In the genomic region with DNA sequence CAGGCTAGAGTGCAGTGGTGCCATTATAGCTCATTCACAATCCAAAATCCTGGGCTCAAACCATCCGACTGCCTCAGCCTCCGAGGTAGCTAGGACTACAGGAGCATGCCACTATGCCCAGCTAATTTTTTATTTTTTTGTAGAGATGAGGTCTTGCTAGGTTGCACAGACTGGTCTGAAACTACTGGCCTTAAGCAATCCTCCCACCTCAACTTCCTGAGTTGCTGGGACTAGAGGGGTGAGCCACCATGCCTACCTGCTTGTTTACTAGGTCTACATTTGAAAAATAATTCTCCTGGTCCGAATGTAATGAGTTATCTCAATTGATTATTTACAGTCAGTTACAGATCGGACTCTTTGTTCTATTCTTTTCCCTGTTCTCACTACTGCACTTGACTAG, we compare ENCODE assay signal across 19 cellular contexts. TPM values are rescaled to one million over a fixed set of nuclear protein-coding genes. Genes with fewer than 3 reads are reported as not detected.
DNase-seq lines count a peak whose midpoint lies in the region; ATAC-seq and TF ChIP-seq lines count a peak whose summit lies in the region.
"Had no signal": no experiment of that assay in that cellular context is flagged by ENCODE, and none has a peak within 500 bp of the region (broad histone marks: within the 10 kb centered on the region; RNA-seq: fewer than 3 reads in every experiment).

No MANE protein-coding gene starts in this region.

- H3K4me1 ChIP-seq in Caco-2: no peaks in the 10 kb centered on the region
- H3K4me1 ChIP-seq in neutrophil (ENCODE audit: control insufficient read depth in 1 of 2, insufficient read depth in 1 of 2, low read depth in 1 of 2, low read length in 1 of 2): peaks cover 31 to 37% of the 10 kb centered on the region in 2 experiments

- H3K27me3 Mint-ChIP-seq in T-helper 1 cell treated with Interleukin-12 subunit alpha and Interleukin-12 subunit beta and Interleukin-4 antibody, amounts not matched to agents 30 μg/mL and 1 μg/mL, for 36 hours (ENCODE audit: low read depth): no peaks in the 10 kb centered on the region
- H3K27me3 Mint-ChIP-seq in Caco-2 (ENCODE audit: insufficient read depth, unreplicated experiment): no peaks in the 10 kb centered on the region
- H3K27me3 Mint-ChIP-seq in T-helper 17 cell: no peaks in the 10 kb centered on the region
- no peaks in the 10 kb centered on the region for H3K27me3 Mint-ChIP-seq in activated CD4-positive, alpha-beta memory T cell treated with anti-CD3 and anti-CD28 coated beads, Interleukin-2, amount 10 ng/mL, durations not matched to agents 7 days and 5 days
- H3K27me3 Mint-ChIP-seq: IgD-negative memory B cell had no signal

- DNase-seq in T-helper 1 cell (no peak), Caco-2 (no peak), T-helper 17 cell (no peak)
- no peak for DNase-seq in activated CD4-positive, alpha-beta memory T cell treated with anti-CD3 and anti-CD28 coated beads, Interleukin-2, amount 10 ng/mL, durations not matched to agents 7 days and 5 days
- no peak for DNase-seq in central memory CD4-positive, alpha-beta T cell
- DNase-seq: C1 segment of cervical spinal cord, DMS 273 treated with DMSO at 0.1 percent for 48 hours, H7, NCI-H1048, NCI-H1436 treated with DMSO at 0.1 percent for 48 hours, NCI-H2029 treated with DMSO at 0.1 percent for 48 hours, NCI-H2171 treated with DMSO at 0.1 percent for 48 hours, NCI-H774, PC-9 had no signal

- intact Hi-C loops in Caco-2 (cut with micrococcal nuclease; ENCODE audit: unreplicated experiment): no loop called here

- H3K36me3 Mint-ChIP-seq in T-helper 1 cell treated with Interleukin-12 subunit alpha and Interleukin-12 subunit beta and Interleukin-4 antibody, amounts not matched to agents 30 μg/mL and 1 μg/mL, for 36 hours (ENCODE audit: low read depth): peaks cover 53% of the 10 kb centered on the region
- H3K36me3 Mint-ChIP-seq in Caco-2 (ENCODE audit: insufficient read depth, unreplicated experiment) (peaks cover 99% of the 10 kb centered on the region), T-helper 17 cell (ENCODE audit: low read depth) (peaks cover 3% of the 10 kb centered on the region)
- peaks cover 77% of the 10 kb centered on the region for H3K36me3 Mint-ChIP-seq in activated CD4-positive, alpha-beta memory T cell treated with anti-CD3 and anti-CD28 coated beads, Interleukin-2, amount 10 ng/mL, durations not matched to agents 7 days and 5 days (ENCODE audit: low read depth)

- BruUV-seq in Caco-2 (replicated peaks; lab: Mats Ljungman, UMichigan): no TSS peak

- TF ChIP-seq CTCF in Caco-2 (IDR thresholded peaks at IDR 0.05; ENCODE audit: insufficient read depth in 1 of 2, low read depth in 1 of 2, low read length in 1 of 2, severe bottlenecking in 1 of 2, unreplicated experiment in 1 of 2) (no peak), neutrophil (IDR thresholded peaks at IDR 0.05) (no peak)

- no peak overlapping the region for H3K4me3 Mint-ChIP-seq in T-helper 1 cell treated with Interleukin-12 subunit alpha and Interleukin-12 subunit beta and Interleukin-4 antibody, amounts not matched to agents 30 μg/mL and 1 μg/mL, for 36 hours
- H3K4me3 Mint-ChIP-seq in Caco-2 (ENCODE audit: unreplicated experiment) (no peak overlapping the region), T-helper 17 cell (no peak overlapping the region)
- no peak overlapping the region for H3K4me3 Mint-ChIP-seq in activated CD4-positive, alpha-beta memory T cell treated with anti-CD3 and anti-CD28 coated beads, Interleukin-2, amount 10 ng/mL, durations not matched to agents 7 days and 5 days

- H3K36me3 ChIP-seq in Caco-2 (ENCODE audit: control insufficient read depth, insufficient read depth, low read length) (peaks cover 9% of the 10 kb centered on the region), neutrophil (peaks cover 23% of the 10 kb centered on the region)

- POLR2A ChIA-PET in Caco-2 (lab: Charles Lee): no interaction called here
- POLR2A ChIA-PET in activated CD4-positive, alpha-beta memory T cell treated with anti-CD3 and anti-CD28 coated beads, Interleukin-2, amount 10 ng/mL, durations not matched to agents 7 days and 5 days (lab: Charles Lee): interaction anchor here (0.9 to 5.0 kb wide), 3 partner anchors 19 to 65 kb away, joined by 3 to 29 read pairs (median 3); partner anchors contain the start of genes C11orf54, MED17 and TAF1D

- H3K27me3 ChIP-seq in Caco-2 (replicated peaks; ENCODE audit: control insufficient read depth, insufficient read depth, low read length) (no peaks in the 10 kb centered on the region), neutrophil (no peaks in the 10 kb centered on the region)
- H3K27me3 ChIP-seq: SJSA1 had no signal

- CTCF ChIA-PET in Caco-2 (lab: Charles Lee): no interaction called here
- CTCF ChIA-PET in activated CD4-positive, alpha-beta memory T cell treated with anti-CD3 and anti-CD28 coated beads, Interleukin-2, amount 10 ng/mL, durations not matched to agents 7 days and 5 days (lab: Charles Lee): interaction anchor here (1.1 kb wide), 1 partner anchor 65 kb away, joined by 3 read pairs; the partner anchor contains the start of gene MED17

- H3K9me3 ChIP-seq in Caco-2: no peaks in the 10 kb centered on the region
- no peaks in the 10 kb centered on the region for H3K9me3 ChIP-seq in T-helper 17 cell (ENCODE audit: control insufficient read depth, low read length, poor library complexity, severe bottlenecking)
- no peaks in the 10 kb centered on the region for H3K9me3 ChIP-seq in neutrophil
- H3K9me3 ChIP-seq: SJSA1 had no signal

- H3K27ac Mint-ChIP-seq in T-helper 1 cell treated with Interleukin-12 subunit alpha and Interleukin-12 subunit beta and Interleukin-4 antibody, amounts not matched to agents 30 μg/mL and 1 μg/mL, for 36 hours: peak overlapping the region; percentile 26
- H3K27ac Mint-ChIP-seq in Caco-2 (ENCODE audit: unreplicated experiment) (peak overlapping the region; percentile 25), T-helper 17 cell (peak overlapping the region; percentile 21)
- H3K27ac Mint-ChIP-seq in activated CD4-positive, alpha-beta memory T cell treated with anti-CD3 and anti-CD28 coated beads, Interleukin-2, amount 10 ng/mL, durations not matched to agents 7 days and 5 days: no peak overlapping the region

- H3K9me3 Mint-ChIP-seq in T-helper 1 cell treated with Interleukin-12 subunit alpha and Interleukin-12 subunit beta and Interleukin-4 antibody, amounts not matched to agents 30 μg/mL and 1 μg/mL, for 36 hours: no peaks in the 10 kb centered on the region
- no peaks in the 10 kb centered on the region for H3K9me3 Mint-ChIP-seq in Caco-2 (ENCODE audit: unreplicated experiment)
- H3K9me3 Mint-ChIP-seq in activated CD4-positive, alpha-beta memory T cell treated with anti-CD3 and anti-CD28 coated beads, Interleukin-2, amount 10 ng/mL, durations not matched to agents 7 days and 5 days: no peaks in the 10 kb centered on the region

- H3K27ac ChIP-seq in neutrophil: peak overlapping the region; percentile 91
- H3K27ac ChIP-seq: PC-9, SJSA1 had no signal

- ATAC-seq in T-helper 17 cell (no peak), HG02938 (IDR thresholded peaks at IDR 0.05; ENCODE audit: unreplicated experiment) (no peak)

- H3K4me3 ChIP-seq in Caco-2 (ENCODE audit: low read depth, low read length) (no peak overlapping the region), neutrophil (ENCODE audit: low read depth in 1 of 2, low read length in 1 of 2) (peak overlapping the region in 1 of 2 experiments; percentile 2)
- H3K4me3 ChIP-seq: PC-9, SJSA1 had no signal

- peaks cover 23% of the 10 kb centered on the region for H3K4me1 Mint-ChIP-seq in T-helper 1 cell treated with Interleukin-12 subunit alpha and Interleukin-12 subunit beta and Interleukin-4 antibody, amounts not matched to agents 30 μg/mL and 1 μg/mL, for 36 hours (ENCODE audit: low read depth)
- no peaks in the 10 kb centered on the region for H3K4me1 Mint-ChIP-seq in Caco-2 (ENCODE audit: low read depth, unreplicated experiment)
- H3K4me1 Mint-ChIP-seq in T-helper 17 cell: peaks cover 7% of the 10 kb centered on the region
- peaks cover 31% of the 10 kb centered on the region for H3K4me1 Mint-ChIP-seq in activated CD4-positive, alpha-beta memory T cell treated with anti-CD3 and anti-CD28 coated beads, Interleukin-2, amount 10 ng/mL, durations not matched to agents 7 days and 5 days

RNA-seq across cellular contexts. Expression of gene TAF1D, which starts 22.0 kb away (rescaled TPM):
- 354 and 376 TPM in 2 replicates for total RNA-seq in Caco-2 (2022)
- 100 to 1,000 TPM; 129 to 143 TPM for total RNA-seq in T-helper 17 cell
- 100 to 1,000 TPM; 183 to 184 TPM for total RNA-seq in activated CD4-positive, alpha-beta memory T cell treated with anti-CD3 and anti-CD28 coated beads, Interleukin-2, amount 10 ng/mL, durations not matched to agents 7 days and 5 days

RNA-seq across cellular contexts. Expression of gene C11orf54, which starts 22.2 kb away (rescaled TPM):
- total RNA-seq in Caco-2 (2022): 20.7 and 21.5 TPM in 2 replicates
- 10 to 100 TPM; 12.1 to 13.9 TPM for total RNA-seq in T-helper 17 cell
- total RNA-seq in activated CD4-positive, alpha-beta memory T cell treated with anti-CD3 and anti-CD28 coated beads, Interleukin-2, amount 10 ng/mL, durations not matched to agents 7 days and 5 days: 10 to 100 TPM; 24.4 to 24.6 TPM

RNA-seq across cellular contexts. Expression of gene CEP295, which starts 57.8 kb away (rescaled TPM):
- total RNA-seq in Caco-2 (2022) (36.3 and 37.2 TPM in 2 replicates), T-helper 17 cell (10 to 100 TPM in 1 of 2 donors, 1 to 10 TPM in 1; 9.3 to 11.9 TPM)
- 10 to 100 TPM; 23.0 to 25.7 TPM for total RNA-seq in activated CD4-positive, alpha-beta memory T cell treated with anti-CD3 and anti-CD28 coated beads, Interleukin-2, amount 10 ng/mL, durations not matched to agents 7 days and 5 days
